In the genomic region with DNA sequence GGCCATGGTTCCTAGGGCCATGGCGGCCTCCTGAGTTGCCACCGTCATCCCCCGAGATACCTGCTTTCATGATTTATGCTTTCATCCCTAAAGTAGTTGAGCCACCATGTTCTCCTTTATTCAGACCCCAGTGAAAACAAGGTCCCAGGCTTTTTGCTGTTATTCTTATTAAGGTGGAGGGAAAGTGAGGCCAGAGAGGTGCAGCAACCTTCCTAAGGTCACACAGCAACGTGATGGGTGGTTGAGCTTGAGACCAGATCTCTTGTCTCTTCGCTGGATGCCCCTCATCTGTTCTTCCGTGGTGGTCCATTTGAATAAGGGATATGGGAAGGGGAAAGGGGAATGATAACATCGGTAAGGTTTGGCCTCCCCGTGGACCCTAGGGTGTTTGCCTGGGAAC, we compare ENCODE assay signal across 34 cellular contexts.
"Had no signal": no experiment of that assay in that cellular context is flagged by ENCODE, and none has a peak within 500 bp of the region (broad histone marks: within the 10 kb centered on the region; RNA-seq: fewer than 3 reads in every experiment).

No MANE protein-coding gene starts in this region.

- H3K4me3 ChIP-seq: ascending aorta had no signal

- H3K4me3 Mint-ChIP-seq: activated B cell treated with CpG ODN at 0.5 μM for 24 hours; activated CD4-positive, alpha-beta memory T cell treated with anti-CD3 and anti-CD28 coated beads for 36 hours; activated CD4-positive, alpha-beta T cell treated with anti-CD3 and anti-CD28 coated beads, Interleukin-2, amount 10 ng/mL, durations not matched to agents 24 days and 14 days; activated CD8-positive, alpha-beta memory T cell treated with anti-CD3 and anti-CD28 coated beads, Interleukin-2, amount 10 ng/mL, durations not matched to agents 7 days and 5 days; activated CD8-positive, alpha-beta T cell treated with anti-CD3 and anti-CD28 coated beads, Interleukin-2, amount 10 ng/mL, durations not matched to agents 7 days and 5 days; activated naive CD4-positive, alpha-beta T cell treated with anti-CD3 and anti-CD28 coated beads for 36 hours; activated naive CD8-positive, alpha-beta T cell treated with anti-CD3 and anti-CD28 coated beads for 36 hours; activated T-cell treated with anti-CD3 and anti-CD28 coated beads, Interleukin-2, amount 50 U/mL, for 24 hours; brain; T-helper 1 cell treated with Interleukin-12 subunit alpha and Interleukin-12 subunit beta and Interleukin-4 antibody, amounts not matched to agents 30 μg/mL and 1 μg/mL, for 36 hours; T-helper 2 cell treated with Interferon-gamma antibody and Interleukin-4, amounts not matched to agents 5 μg/mL and 100 μg/mL, for 36 hours had no signal

- H3K27ac ChIP-seq: ascending aorta, VCaP had no signal

- H3K4me1 ChIP-seq: ascending aorta had no signal

- H3K27ac Mint-ChIP-seq: activated B cell treated with CpG ODN at 0.5 μM for 24 hours; activated CD4-positive, alpha-beta memory T cell treated with anti-CD3 and anti-CD28 coated beads for 36 hours; activated CD4-positive, alpha-beta T cell treated with anti-CD3 and anti-CD28 coated beads, Interleukin-2, amount 10 ng/mL, durations not matched to agents 24 days and 14 days; activated CD8-positive, alpha-beta memory T cell treated with anti-CD3 and anti-CD28 coated beads, Interleukin-2, amount 10 ng/mL, durations not matched to agents 7 days and 5 days; activated CD8-positive, alpha-beta T cell treated with anti-CD3 and anti-CD28 coated beads, Interleukin-2, amount 10 ng/mL, durations not matched to agents 7 days and 5 days; activated naive CD4-positive, alpha-beta T cell treated with anti-CD3 and anti-CD28 coated beads for 36 hours; activated naive CD8-positive, alpha-beta T cell treated with anti-CD3 and anti-CD28 coated beads for 36 hours; activated T-cell treated with anti-CD3 and anti-CD28 coated beads, Interleukin-2, amount 50 U/mL, for 24 hours; activated T-helper 2 cell treated with anti-CD3 and anti-CD28 coated beads, Interferon-gamma antibody, Interleukin-2, Interleukin-4, amounts not matched to agents 10 μg/mL and 5 μg/mL and 100 μg/mL, durations not matched to agents 14 hours and 24 hours and 36 hours; T-helper 1 cell treated with Interleukin-12 subunit alpha and Interleukin-12 subunit beta and Interleukin-4 antibody, amounts not matched to agents 30 μg/mL and 1 μg/mL, for 36 hours; T-helper 2 cell treated with Interferon-gamma antibody and Interleukin-4, amounts not matched to agents 5 μg/mL and 100 μg/mL, for 36 hours had no signal

- H3K36me3 Mint-ChIP-seq: activated CD4-positive, alpha-beta memory T cell treated with anti-CD3 and anti-CD28 coated beads for 36 hours; activated CD8-positive, alpha-beta memory T cell treated with anti-CD3 and anti-CD28 coated beads, Interleukin-2, amount 10 ng/mL, durations not matched to agents 7 days and 5 days; activated naive CD4-positive, alpha-beta T cell treated with anti-CD3 and anti-CD28 coated beads, Interleukin-2, amount 50 U/mL, for 72 hours; activated naive CD8-positive, alpha-beta T cell treated with anti-CD3 and anti-CD28 coated beads for 36 hours; brain had no signal

- DNase-seq: activated B cell treated with CpG ODN at 0.5 μM for 24 hours; activated CD4-positive, alpha-beta memory T cell treated with anti-CD3 and anti-CD28 coated beads for 36 hours; activated CD4-positive, alpha-beta T cell treated with anti-CD3 and anti-CD28 coated beads for 4 hours; activated CD4-positive, alpha-beta T cell treated with anti-CD3 and anti-CD28 coated beads, Interleukin-2, amount 10 ng/mL, durations not matched to agents 24 days and 14 days; activated CD4-positive, alpha-beta T cell treated with anti-CD3 and anti-CD28 coated beads, Interleukin-2, amount 50 U/mL, for 1 hour; activated CD4-positive, alpha-beta T cell treated with anti-CD3 and anti-CD28 coated beads, Interleukin-2, amount 50 U/mL, for 4 hours; activated CD4-positive, CD25-positive, alpha-beta regulatory T cell treated with anti-CD3 and anti-CD28 coated beads, Interleukin-2, amount 50 U/mL, for 72 hours; activated CD8-positive, alpha-beta memory T cell treated with anti-CD3 and anti-CD28 coated beads for 24 hours; activated CD8-positive, alpha-beta memory T cell treated with anti-CD3 and anti-CD28 coated beads, Interleukin-2, amount 10 ng/mL, durations not matched to agents 7 days and 5 days; activated CD8-positive, alpha-beta memory T cell treated with anti-CD3 and anti-CD28 coated beads, Interleukin-2, amount 50 U/mL, for 48 hours; activated CD8-positive, alpha-beta T cell treated with anti-CD3 and anti-CD28 coated beads, Interleukin-2, amount 10 ng/mL, durations not matched to agents 7 days and 5 days; activated effector memory CD4-positive, alpha-beta T cell treated with Interleukin-2 at 50 U/mL for 16 hours; activated gamma-delta T cell treated with Interleukin-2 at 50 U/mL for 16 hours; activated naive CD4-positive, alpha-beta T cell; activated naive CD4-positive, alpha-beta T cell treated with anti-CD3 and anti-CD28 coated beads for 36 hours; activated naive CD4-positive, alpha-beta T cell treated with anti-CD3 and anti-CD28 coated beads, Interleukin-2, amount 50 U/mL, for 16 hours; activated naive CD8-positive, alpha-beta T cell treated with anti-CD3 and anti-CD28 coated beads for 36 hours; activated T-cell treated with anti-CD3 and anti-CD28 coated beads, Interleukin-2, amount 50 U/mL, for 24 hours; activated T-cell treated with anti-CD3 and anti-CD28 coated beads, Interleukin-2, amount 50 U/mL, for 48 hours; amygdala; anterior cingulate cortex; central memory CD4-positive, alpha-beta T cell; T-helper 1 cell; T-helper 2 cell; T-helper 9 cell had no signal

- H3K9me3 Mint-ChIP-seq: activated B cell treated with CpG ODN at 0.5 μM for 24 hours; activated CD4-positive, alpha-beta memory T cell treated with anti-CD3 and anti-CD28 coated beads for 36 hours; activated CD4-positive, alpha-beta T cell treated with anti-CD3 and anti-CD28 coated beads, Interleukin-2, amount 10 ng/mL, durations not matched to agents 24 days and 14 days; activated naive CD4-positive, alpha-beta T cell treated with anti-CD3 and anti-CD28 coated beads for 36 hours; activated naive CD4-positive, alpha-beta T cell treated with anti-CD3 and anti-CD28 coated beads, Interleukin-2, amount 50 U/mL, for 72 hours; activated naive CD8-positive, alpha-beta T cell treated with anti-CD3 and anti-CD28 coated beads for 36 hours; activated T-cell treated with anti-CD3 and anti-CD28 coated beads, Interleukin-2, amount 50 U/mL, for 24 hours; activated T-helper 2 cell treated with anti-CD3 and anti-CD28 coated beads, Interferon-gamma antibody, Interleukin-2, Interleukin-4, amounts not matched to agents 10 μg/mL and 5 μg/mL and 100 μg/mL, durations not matched to agents 14 hours and 24 hours and 36 hours; T-helper 1 cell treated with Interleukin-12 subunit alpha and Interleukin-12 subunit beta and Interleukin-4 antibody, amounts not matched to agents 30 μg/mL and 1 μg/mL, for 36 hours; T-helper 2 cell treated with Interferon-gamma antibody and Interleukin-4, amounts not matched to agents 5 μg/mL and 100 μg/mL, for 36 hours had no signal

- ATAC-seq: activated CD8-positive, alpha-beta memory T cell treated with anti-CD3 and anti-CD28 coated beads, Interleukin-2, amount 10 ng/mL, durations not matched to agents 7 days and 5 days; activated CD8-positive, alpha-beta T cell treated with anti-CD3 and anti-CD28 coated beads, Interleukin-2, amount 10 ng/mL, durations not matched to agents 7 days and 5 days; activated naive CD4-positive, alpha-beta T cell treated with anti-CD3 and anti-CD28 coated beads, Interleukin-2, amount 50 U/mL, for 72 hours had no signal

- H3K27me3 Mint-ChIP-seq: activated CD4-positive, alpha-beta memory T cell treated with anti-CD3 and anti-CD28 coated beads for 36 hours; activated CD4-positive, alpha-beta T cell treated with anti-CD3 and anti-CD28 coated beads, Interleukin-2, amount 10 ng/mL, durations not matched to agents 24 days and 14 days; activated CD8-positive, alpha-beta memory T cell treated with anti-CD3 and anti-CD28 coated beads, Interleukin-2, amount 10 ng/mL, durations not matched to agents 7 days and 5 days; activated naive CD8-positive, alpha-beta T cell treated with anti-CD3 and anti-CD28 coated beads for 36 hours; activated T-cell treated with anti-CD3 and anti-CD28 coated beads, Interleukin-2, amount 50 U/mL, for 24 hours; brain had no signal

- H3K27me3 ChIP-seq: ascending aorta had no signal

- H3K9me3 ChIP-seq: ascending aorta had no signal

- H3K36me3 ChIP-seq: ascending aorta had no signal

- FAIRE-seq: colon, TTC549 had no signal

- H3K4me1 Mint-ChIP-seq: activated B cell treated with CpG ODN at 0.5 μM for 24 hours; activated CD4-positive, alpha-beta T cell treated with anti-CD3 and anti-CD28 coated beads, Interleukin-2, amount 10 ng/mL, durations not matched to agents 24 days and 14 days; activated CD8-positive, alpha-beta memory T cell treated with anti-CD3 and anti-CD28 coated beads, Interleukin-2, amount 10 ng/mL, durations not matched to agents 7 days and 5 days; activated naive CD8-positive, alpha-beta T cell treated with anti-CD3 and anti-CD28 coated beads for 36 hours had no signal
